ENCODE assay signal across 8 cellular contexts in the genomic region with DNA sequence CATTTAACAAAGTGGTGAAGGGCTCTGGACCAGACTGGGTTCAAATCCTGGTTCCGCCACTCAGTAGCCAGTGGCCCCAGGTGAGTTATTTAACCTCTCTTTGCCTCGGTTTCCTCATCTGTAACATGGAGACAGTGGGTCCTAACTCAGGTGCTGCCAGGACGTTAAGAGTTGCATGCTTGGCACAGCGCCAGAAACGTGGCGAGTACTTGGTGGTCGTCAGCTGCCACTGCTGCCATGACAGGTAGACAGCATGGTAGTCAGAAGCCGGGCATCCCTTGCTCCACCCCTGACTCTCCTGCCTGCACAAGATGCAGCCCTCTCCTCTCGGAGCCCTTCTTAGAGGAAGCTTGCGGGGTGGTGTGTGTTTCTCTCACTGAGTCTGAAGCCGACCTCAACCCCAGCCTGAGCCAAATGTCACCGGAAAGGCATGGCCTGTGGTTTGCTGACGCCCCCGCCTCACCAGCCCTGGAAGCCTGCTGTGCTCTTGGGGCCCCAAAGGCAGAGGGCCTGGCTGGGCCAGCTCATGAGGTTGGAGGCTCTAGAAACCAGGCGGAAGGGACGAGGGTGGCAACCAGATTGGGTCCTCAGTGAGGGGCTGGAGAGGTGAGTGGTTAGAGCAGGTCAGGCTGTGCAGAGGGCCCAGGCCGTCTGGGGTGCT.
DNase-seq lines count a peak whose midpoint lies in the region; ATAC-seq and TF ChIP-seq lines count a peak whose summit lies in the region.

No MANE protein-coding gene starts in this region.

- H3K4me2 ChIP-seq in Karpas-422 (ENCODE audit: low read depth, low read length, poor library complexity, severe bottlenecking) = peak overlapping the region; percentile 20

- no peaks in the 10 kb centered on the region for H3K9me3 ChIP-seq in Karpas-422 (ENCODE audit: low read length)

- no peak overlapping the region for H2AFZ ChIP-seq in Karpas-422 (ENCODE audit: low read length)

- peaks cover 46% of the 10 kb centered on the region for H3K4me1 Mint-ChIP-seq in memory B cell

- H3K27me3 Mint-ChIP-seq in memory B cell = no peaks in the 10 kb centered on the region

- H3K9ac ChIP-seq in Karpas-422 (ENCODE audit: low read length) = no peak overlapping the region

- DNase-seq in GM12865 (ENCODE audit: low read depth) = peak; percentile 53
- DNase-seq in Karpas-422 = no peak
- peak; percentile 46 for DNase-seq in activated T-cell treated with anti-CD3 and anti-CD28 coated beads for 4 hours
- peak; percentile 21 to 44 for DNase-seq in memory B cell (ENCODE audit: low spot score in 2 of 2)
- DNase-seq in stimulated activated naive CD4-positive, alpha-beta T cell (lab: John Stamatoyannopoulos, UW) = peak; percentile 17 to 74 (median 48)
- no peak for DNase-seq in NCI-H748 treated with DMSO at 0.1 percent for 48 hours (lab: John Stamatoyannopoulos, UW)

- no peaks in the 10 kb centered on the region for H3K9me3 Mint-ChIP-seq in memory B cell

- no peak overlapping the region for H3K27ac Mint-ChIP-seq in memory B cell

- H3K4me1 ChIP-seq in Karpas-422 (ENCODE audit: low read length) = peaks cover 52% of the 10 kb centered on the region

- ATAC-seq in memory B cell (ENCODE audit: low read depth) = peak; percentile 48
- ATAC-seq in HG03521 (IDR thresholded peaks at IDR 0.05; ENCODE audit: unreplicated experiment) = no peak
- no peak for ATAC-seq in HG03457 (IDR thresholded peaks at IDR 0.05; ENCODE audit: unreplicated experiment)

- H3K4me3 ChIP-seq in GM12865 (ENCODE audit: low read depth, low read length) (no peak overlapping the region), Karpas-422 (ENCODE audit: low read length) (no peak overlapping the region)

- no peaks in the 10 kb centered on the region for H3K9me2 ChIP-seq in Karpas-422 (replicated peaks; ENCODE audit: insufficient read depth, low read length)

- H3K36me3 Mint-ChIP-seq in memory B cell = no peaks in the 10 kb centered on the region

- no peaks in the 10 kb centered on the region for H3K27me3 ChIP-seq in Karpas-422 (ENCODE audit: low read length)

- TF ChIP-seq CTCF in GM12865 (IDR thresholded peaks at IDR 0.05; ENCODE audit: insufficient read depth, low read depth, low read length, missing control alignments) = no peak

- H3K36me3 ChIP-seq in Karpas-422 (ENCODE audit: insufficient read depth, low read length) = no peaks in the 10 kb centered on the region

- no peak overlapping the region for H3K27ac ChIP-seq in Karpas-422 (ENCODE audit: low read length)

- no peaks in the 10 kb centered on the region for H3K79me2 ChIP-seq in Karpas-422 (ENCODE audit: low read length)

- H3K4me3 Mint-ChIP-seq in memory B cell = peak overlapping the region; percentile 65

- H4K20me1 ChIP-seq in Karpas-422 (ENCODE audit: insufficient read depth, low read depth, low read length) = no peaks in the 10 kb centered on the region

Comparison
In these comparisons a context has a peak if more than half of its experiments do, and no peak if none do; other contexts are left out.
1. DNase-seq: peak in GM12865 (single experiment), activated T-cell treated with anti-CD3 and anti-CD28 coated beads for 4 hours (single experiment), memory B cell (2 of 2) and stimulated activated naive CD4-positive, alpha-beta T cell (6 of 6); none in Karpas-422 (single experiment) and NCI-H748 treated with DMSO at 0.1 percent for 48 hours (single experiment).